Comparison of ENCODE assay signal across 29 cellular contexts in genomic region chr4:87654487-87655044, GRCh38. TPM values are rescaled to one million over a fixed set of nuclear protein-coding genes. Genes with fewer than 3 reads are reported as not detected.
"Had no signal": no experiment of that assay in that cellular context is flagged by ENCODE, and none has a peak within 500 bp of the region (broad histone marks: within the 10 kb centered on the region; RNA-seq: fewer than 3 reads in every experiment).

No MANE protein-coding gene starts in this region.

- H3K27me3 ChIP-seq: breast epithelium, SJCRH30 had no signal

- H3K36me3 ChIP-seq: breast epithelium, SJCRH30, WERI-Rb-1 had no signal

- H3K9ac ChIP-seq: SK-N-SH had no signal

- H3K4me3 ChIP-seq: breast epithelium, SJCRH30 had no signal

- ATAC-seq: activated CD4-positive, CD25-positive, alpha-beta regulatory T cell treated with anti-CD3 and anti-CD28 coated beads, Interleukin-2, amount 50 U/mL, for 24 hours; activated CD8-positive, alpha-beta T cell treated with anti-CD3 and anti-CD28 coated beads, Interleukin-2, amount 10 ng/mL, durations not matched to agents 7 days and 5 days; Panc1; Right ventricle myocardium inferior had no signal

- DNase-seq: activated CD4-positive, alpha-beta T cell treated with anti-CD3 and anti-CD28 coated beads for 4 hours; activated CD8-positive, alpha-beta memory T cell treated with anti-CD3 and anti-CD28 coated beads, Interleukin-2, amount 50 U/mL, for 48 hours; activated CD8-positive, alpha-beta T cell treated with anti-CD3 and anti-CD28 coated beads, Interleukin-2, amount 10 ng/mL, durations not matched to agents 7 days and 5 days; activated naive CD4-positive, alpha-beta T cell treated with anti-CD3 and anti-CD28 coated beads, Interleukin-2, amount 50 U/mL, for 16 hours; activated T-cell treated with anti-CD3 and anti-CD28 coated beads, Interleukin-2, amount 50 U/mL, for 1 hour; aorta; caudate nucleus; Karpas-422; MM.1S; NCI-H1105; NCI-H146; NCI-H187 treated with DMSO at 0.1 percent for 48 hours; NCI-H2081 treated with DMSO at 0.1 percent for 48 hours; NCI-H2171 treated with DMSO at 0.1 percent for 48 hours; NCI-H226; NCI-H526; NCI-H774; OCI-M1; RPMI8226; SJCRH30; SK-N-SH; T-helper 1 cell; WERI-Rb-1 had no signal

- H3K27ac ChIP-seq: breast epithelium, SJCRH30, WERI-Rb-1 had no signal

- H3K9me3 ChIP-seq: breast epithelium, SK-N-SH had no signal

- H3K9me2 ChIP-seq: SK-N-SH had no signal

- H3K4me2 ChIP-seq: SK-N-SH had no signal

RNA-seq across cellular contexts. Expression of gene DMP1, which starts 4.5 kb away (rescaled TPM):
- total RNA-seq: activated CD8-positive, alpha-beta T cell treated with anti-CD3 and anti-CD28 coated beads, Interleukin-2, amount 10 ng/mL, durations not matched to agents 7 days and 5 days; breast epithelium; Right ventricle myocardium inferior; T-helper 2 cell treated with Interferon-gamma antibody and Interleukin-4, amounts not matched to agents 100 ng/mL and 5 ng/mL, for 36 hours had no signal
- polyA plus RNA-seq: aorta, SK-N-SH had no signal

RNA-seq across cellular contexts. Expression of gene DSPP, which starts 46.2 kb away (rescaled TPM):
- total RNA-seq: activated CD8-positive, alpha-beta T cell treated with anti-CD3 and anti-CD28 coated beads, Interleukin-2, amount 10 ng/mL, durations not matched to agents 7 days and 5 days; aorta; NCI-H460; Right ventricle myocardium inferior; T-helper 2 cell treated with Interferon-gamma antibody and Interleukin-4, amounts not matched to agents 100 ng/mL and 5 ng/mL, for 36 hours had no signal
- polyA plus RNA-seq: SK-N-SH had no signal
